In genomic region chr3:157190242-157190876, GRCh38 we compare ENCODE assay signal across 20 cellular contexts.
"Had no signal": no experiment of that assay in that cellular context is flagged by ENCODE, and none has a peak within 500 bp of the region (broad histone marks: within the 10 kb centered on the region; RNA-seq: fewer than 3 reads in every experiment).

No MANE protein-coding gene starts in this region.

- H3K36me3 ChIP-seq: breast epithelium, thyroid gland had no signal

- H3K27ac Mint-ChIP-seq: activated CD4-positive, alpha-beta T cell treated with anti-CD3 and anti-CD28 coated beads, Interleukin-2, amount 10 ng/mL, durations not matched to agents 24 days and 14 days; activated naive CD4-positive, alpha-beta T cell treated with anti-CD3 and anti-CD28 coated beads, Interleukin-2, amount 50 U/mL, for 24 hours; immature natural killer cell; naive B cell; T-helper 2 cell treated with Interferon-gamma antibody and Interleukin-4, amounts not matched to agents 5 μg/mL and 100 μg/mL, for 36 hours had no signal

- H3K27ac ChIP-seq: ascending aorta, breast epithelium, gastroesophageal sphincter, thyroid gland had no signal

- ATAC-seq: gastroesophageal sphincter, left ventricle myocardium superior, mucosa of descending colon had no signal

- DNase-seq: activated CD4-positive, alpha-beta T cell treated with anti-CD3 and anti-CD28 coated beads, Interleukin-2, amount 10 ng/mL, durations not matched to agents 24 days and 14 days; activated CD8-positive, alpha-beta memory T cell treated with anti-CD3 and anti-CD28 coated beads, Interleukin-2, amount 50 U/mL, for 4 hours; activated gamma-delta T cell; activated T-cell treated with anti-CD3 and anti-CD28 coated beads, Interleukin-2, amount 50 U/mL, for 48 hours; effector CD8-positive, alpha-beta T cell; immature natural killer cell; left ventricle myocardium superior; mucosa of descending colon; naive B cell; stimulated activated CD4-positive, alpha-beta T cell treated with anti-CD3 and anti-CD28 coated beads, Interleukin-12 subunit alpha, Interleukin-12 subunit beta, amount 100 ng/mL, for 4 hours; stimulated activated CD4-positive, alpha-beta T cell treated with anti-CD3 and anti-CD28 coated beads, Interleukin-1b, Interleukin-23, amount 100 ng/mL, for 48 hours; stimulated activated CD8-positive, alpha-beta memory T cell treated with anti-CD3 and anti-CD28 coated beads, Interleukin-4, amount 100 ng/mL, for 48 hours; stimulated activated naive CD4-positive, alpha-beta T cell treated with Interleukin-2 at 50 U/mL for 16 hours; thyroid gland had no signal

- H3K4me1 Mint-ChIP-seq: activated CD4-positive, alpha-beta T cell treated with anti-CD3 and anti-CD28 coated beads, Interleukin-2, amount 10 ng/mL, durations not matched to agents 24 days and 14 days; activated naive CD4-positive, alpha-beta T cell treated with anti-CD3 and anti-CD28 coated beads, Interleukin-2, amount 50 U/mL, for 24 hours; immature natural killer cell; neural crest cell had no signal

- H3K27me3 ChIP-seq: ascending aorta, breast epithelium, gastroesophageal sphincter, thyroid gland had no signal

- H3K4me3 ChIP-seq: ascending aorta, breast epithelium, gastroesophageal sphincter, mucosa of descending colon, thyroid gland had no signal

- H3K27me3 Mint-ChIP-seq: activated naive CD4-positive, alpha-beta T cell treated with anti-CD3 and anti-CD28 coated beads, Interleukin-2, amount 50 U/mL, for 24 hours; naive B cell had no signal

- H3K4me3 Mint-ChIP-seq: activated CD4-positive, alpha-beta T cell treated with anti-CD3 and anti-CD28 coated beads, Interleukin-2, amount 10 ng/mL, durations not matched to agents 24 days and 14 days; activated naive CD4-positive, alpha-beta T cell treated with anti-CD3 and anti-CD28 coated beads, Interleukin-2, amount 50 U/mL, for 24 hours; immature natural killer cell; naive B cell; neural crest cell; T-helper 2 cell treated with Interferon-gamma antibody and Interleukin-4, amounts not matched to agents 5 μg/mL and 100 μg/mL, for 36 hours had no signal

- H3K4me1 ChIP-seq: ascending aorta, breast epithelium, gastroesophageal sphincter, thyroid gland had no signal

- H3K9me3 ChIP-seq: thyroid gland had no signal
